Comparison of ENCODE assay signal across 13 cellular contexts in genomic region chr11:15742626-15743243, GRCh38.
DNase-seq lines count a peak whose midpoint lies in the region; ATAC-seq and TF ChIP-seq lines count a peak whose summit lies in the region.
"Had no signal": no experiment of that assay in that cellular context is flagged by ENCODE, and none has a peak within 500 bp of the region (broad histone marks: within the 10 kb centered on the region; RNA-seq: fewer than 3 reads in every experiment).

No MANE protein-coding gene starts in this region.

- no peak for ATAC-seq in GM18870 (IDR thresholded peaks at IDR 0.05; ENCODE audit: unreplicated experiment)
- ATAC-seq: natural killer cell treated with Interleukin-12 subunit alpha and Interleukin-12 subunit beta and Interleukin-15 and Interleukin-18, amount 100 ng/mL, for 72 hours had no signal

- H3K27me3 ChIP-seq in osteoblast (ENCODE audit: insufficient read depth, low read length): peaks cover 5% of the 10 kb centered on the region

- intact Hi-C loops in dendritic cell treated with granulocyte-macrophage colony-stimulating factor and Interleukin-4, amounts not matched to agents 40 ng/mL and 50 ng/mL, for 4 days (cut with micrococcal nuclease): loop anchor here (5.0 kb wide), 1 partner anchor 90 kb away; no protein-coding TSS in a partner anchor

- H3K27me3 Mint-ChIP-seq in dendritic cell treated with granulocyte-macrophage colony-stimulating factor and Interleukin-4, amounts not matched to agents 40 ng/mL and 50 ng/mL, for 4 days: peaks cover 25% of the 10 kb centered on the region
- H3K27me3 Mint-ChIP-seq in HFFc6 (ENCODE audit: insufficient read depth): peaks cover 3% of the 10 kb centered on the region
- H3K27me3 Mint-ChIP-seq: central memory CD8-positive, alpha-beta T cell; type B pancreatic cell had no signal

- peaks cover 2% of the 10 kb centered on the region for H3K4me1 ChIP-seq in osteoblast (ENCODE audit: insufficient read depth, low read length)

- TF ChIP-seq CTCF in osteoblast (IDR thresholded peaks at IDR 0.05; ENCODE audit: extremely low read depth, low read depth, low read length) (no peak), HFFc6 (IDR thresholded peaks at IDR 0.05) (no peak)

- H3K9me3 ChIP-seq in osteoblast (ENCODE audit: low read depth, low read length): no peaks in the 10 kb centered on the region

- peaks cover 62% of the 10 kb centered on the region for H3K4me1 Mint-ChIP-seq in dendritic cell treated with granulocyte-macrophage colony-stimulating factor and Interleukin-4, amounts not matched to agents 40 ng/mL and 50 ng/mL, for 4 days (ENCODE audit: low read depth)
- H3K4me1 Mint-ChIP-seq in HFFc6 (ENCODE audit: low read depth): no peaks in the 10 kb centered on the region
- H3K4me1 Mint-ChIP-seq: central memory CD8-positive, alpha-beta T cell had no signal

- peak; percentile 49 for DNase-seq in NCI-H2107 treated with DMSO at 0.1 percent for 48 hours (lab: John Stamatoyannopoulos, UW; ENCODE audit: unreplicated experiment)
- DNase-seq in NCI-H2107 (lab: John Stamatoyannopoulos, UW): no peak
- DNase-seq in NCI-H69 (lab: John Stamatoyannopoulos, UW): peak; percentile 16
- DNase-seq in osteoblast (ENCODE audit: insufficient read length, low spot score, missing footprints): peak; percentile 52
- no peak for DNase-seq in hepatic stellate cell (ENCODE audit: low spot score)
- no peak for DNase-seq in HFFc6
- DNase-seq: activated CD4-positive, alpha-beta T cell treated with anti-CD3 and anti-CD28 coated beads, Interleukin-2, amount 50 U/mL, for 1 hour; NCI-H524 had no signal

- H3K27ac ChIP-seq in osteoblast (ENCODE audit: low read depth, low read length): no peak overlapping the region

- peaks cover 6% of the 10 kb centered on the region for H3K36me3 Mint-ChIP-seq in dendritic cell treated with granulocyte-macrophage colony-stimulating factor and Interleukin-4, amounts not matched to agents 40 ng/mL and 50 ng/mL, for 4 days (ENCODE audit: low read depth)
- no peaks in the 10 kb centered on the region for H3K36me3 Mint-ChIP-seq in HFFc6 (ENCODE audit: low read depth)
- H3K36me3 Mint-ChIP-seq: natural killer cell treated with Interleukin-12 subunit alpha and Interleukin-12 subunit beta and Interleukin-15 and Interleukin-18, amount 100 ng/mL, for 72 hours; type B pancreatic cell had no signal

- no peaks in the 10 kb centered on the region for H3K36me3 ChIP-seq in osteoblast (ENCODE audit: insufficient read depth, low read length)

- no peaks in the 10 kb centered on the region for H3K79me2 ChIP-seq in osteoblast (ENCODE audit: insufficient read depth, low read length)

- no peaks in the 10 kb centered on the region for H4K20me1 ChIP-seq in osteoblast (ENCODE audit: insufficient read depth, low read length)

- H3K4me3 Mint-ChIP-seq in dendritic cell treated with granulocyte-macrophage colony-stimulating factor and Interleukin-4, amounts not matched to agents 40 ng/mL and 50 ng/mL, for 4 days: no peak overlapping the region
- no peak overlapping the region for H3K4me3 Mint-ChIP-seq in HFFc6
- H3K4me3 Mint-ChIP-seq: central memory CD8-positive, alpha-beta T cell; natural killer cell treated with Interleukin-12 subunit alpha and Interleukin-12 subunit beta and Interleukin-15 and Interleukin-18, amount 100 ng/mL, for 72 hours; type B pancreatic cell had no signal

- peak overlapping the region; percentile 85 for H3K27ac Mint-ChIP-seq in dendritic cell treated with granulocyte-macrophage colony-stimulating factor and Interleukin-4, amounts not matched to agents 40 ng/mL and 50 ng/mL, for 4 days
- no peak overlapping the region for H3K27ac Mint-ChIP-seq in HFFc6
- H3K27ac Mint-ChIP-seq: natural killer cell treated with Interleukin-12 subunit alpha and Interleukin-12 subunit beta and Interleukin-15 and Interleukin-18, amount 100 ng/mL, for 72 hours; type B pancreatic cell had no signal

- H2AFZ ChIP-seq in osteoblast (ENCODE audit: low read length): no peak overlapping the region

- H3K9me3 Mint-ChIP-seq in dendritic cell treated with granulocyte-macrophage colony-stimulating factor and Interleukin-4, amounts not matched to agents 40 ng/mL and 50 ng/mL, for 4 days: peaks cover 18% of the 10 kb centered on the region
- peaks cover 14% of the 10 kb centered on the region for H3K9me3 Mint-ChIP-seq in HFFc6

- H3K4me3 ChIP-seq in osteoblast (ENCODE audit: insufficient read depth, low read length): no peak overlapping the region

- H3K4me2 ChIP-seq in osteoblast (ENCODE audit: insufficient read depth, low read length): no peak overlapping the region

Comparison
In these comparisons a context has a peak if more than half of its experiments do, and no peak if none do; other contexts are left out.
1. DNase-seq: peak in NCI-H2107 treated with DMSO at 0.1 percent for 48 hours (single experiment), NCI-H69 (single experiment) and osteoblast (single experiment); none in NCI-H2107 (single experiment), hepatic stellate cell (single experiment) and HFFc6 (single experiment).